ENCODE assay signal across 8 cellular contexts in genomic region chr3:46368569-46368968, GRCh38. TPM values are rescaled to one million over a fixed set of nuclear protein-coding genes. Genes with fewer than 3 reads are reported as not detected.
DNase-seq lines count a peak whose midpoint lies in the region; ATAC-seq and TF ChIP-seq lines count a peak whose summit lies in the region.

No MANE protein-coding gene starts in this region.

- peaks cover 0 to 10% (median 0%) of the 10 kb centered on the region in 4 donors for H3K27me3 ChIP-seq in esophagus muscularis mucosa

- H3K4me1 ChIP-seq in esophagus muscularis mucosa: no peaks in the 10 kb centered on the region

- ATAC-seq in GM21717 (IDR thresholded peaks at IDR 0.05; ENCODE audit: unreplicated experiment): peak; percentile 42
- no peak for ATAC-seq in HG03460 (IDR thresholded peaks at IDR 0.05; ENCODE audit: unreplicated experiment)

- no peak for TF ChIP-seq EP300 in esophagus muscularis mucosa (IDR thresholded peaks at IDR 0.05)

- no peak overlapping the region for H3K27ac ChIP-seq in esophagus muscularis mucosa (replicated peaks in 1 of 4)

- TF ChIP-seq POLR2A in esophagus muscularis mucosa (IDR thresholded peaks at IDR 0.05; ENCODE audit: low read depth): no peak

- intact Hi-C loops in esophagus muscularis mucosa (cut with DNase I): no loop called here

- TF ChIP-seq CTCF in esophagus muscularis mucosa (IDR thresholded peaks at IDR 0.05): peak in 1 of 3 experiments; percentile 8

- WGBS in esophagus muscularis mucosa: 81% methylated on average over 7 of the region's 7 CpGs

- no peaks in the 10 kb centered on the region for H3K9me3 ChIP-seq in esophagus muscularis mucosa

- H3K4me3 ChIP-seq in esophagus muscularis mucosa: no peak overlapping the region

- H3K36me3 ChIP-seq in esophagus muscularis mucosa: no peaks in the 10 kb centered on the region

- DNase-seq in Ammon's horn (ENCODE audit: low spot score): peak; percentile 82
- peak; percentile 69 for DNase-seq in SIG-M5 (lab: John Stamatoyannopoulos, UW)
- DNase-seq in activated gamma-delta T cell treated with anti-CD3 and anti-CD28 coated beads, Interleukin-2, amount 50 U/mL, for 16 hours (ENCODE audit: low read depth): peak; percentile 33
- DNase-seq in kidney tubule cell (ENCODE audit: low spot score): peak; percentile 20
- DNase-seq in stimulated activated CD8-positive, alpha-beta memory T cell treated with anti-CD3 and anti-CD28 coated beads, Interleukin-7, amount 100 ng/mL, for 1 hour (ENCODE audit: low read depth in 2 of 2): peak; percentile 24 to 32
- DNase-seq in esophagus muscularis mucosa (ENCODE audit: extremely low spot score): no peak

RNA-seq across cellular contexts. Expression of gene CCR5, which starts 2.2 kb away (rescaled TPM):
- total RNA-seq in esophagus muscularis mucosa: 1 to 10 TPM in 1 of 4 donors, under 1 TPM in 3; 0.39 to 3.0 (median 0.44) TPM

RNA-seq across cellular contexts. Expression of gene CCR2, which starts 14.7 kb away (rescaled TPM):
- 1 to 10 TPM in 3 of 4 donors, under 1 TPM in 1; 0.46 to 6.0 (median 2.3) TPM for total RNA-seq in esophagus muscularis mucosa

RNA-seq across cellular contexts. Expression of gene CCRL2, which starts 38.5 kb away (rescaled TPM):
- total RNA-seq in esophagus muscularis mucosa: 1 to 10 TPM; 1.1 to 3.0 (median 2.0) TPM
